8 cellular contexts compared by ENCODE assay signal in the genomic region with DNA sequence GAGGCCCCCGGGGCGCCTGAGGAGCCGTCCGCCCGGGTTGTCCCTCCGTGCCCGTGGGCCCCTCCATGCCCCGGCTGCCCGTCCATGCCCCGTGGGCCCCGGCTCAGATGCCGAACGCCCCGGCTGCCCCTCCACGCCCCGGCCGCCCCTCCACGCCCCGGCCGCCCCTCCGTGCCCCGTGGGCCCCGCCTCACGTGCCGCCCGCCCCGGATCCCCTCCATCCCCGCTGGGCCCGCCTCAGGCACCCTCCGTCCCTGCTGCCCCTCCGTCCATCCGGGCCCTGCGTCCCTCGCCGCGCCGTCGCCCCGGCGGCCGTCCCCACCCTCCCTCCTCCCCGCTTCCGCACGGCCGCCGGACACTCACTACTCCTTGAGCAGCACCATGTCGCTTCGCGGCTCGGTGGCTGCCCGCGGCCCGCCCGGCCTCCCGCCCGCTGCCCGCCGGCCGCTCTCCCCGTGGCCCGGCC. TPM values are rescaled to one million over a fixed set of nuclear protein-coding genes. Genes with fewer than 3 reads are reported as not detected.
DNase-seq lines count a peak whose midpoint lies in the region; ATAC-seq and TF ChIP-seq lines count a peak whose summit lies in the region.

No MANE protein-coding gene starts in this region.

- H3K9me3 ChIP-seq in prostate gland: no peaks in the 10 kb centered on the region

- no peaks in the 10 kb centered on the region for H3K27me3 ChIP-seq in foreskin keratinocyte
- no peaks in the 10 kb centered on the region for H3K27me3 ChIP-seq in prostate gland (replicated peaks; ENCODE audit: insufficient read depth)

- H3K4me1 ChIP-seq in foreskin keratinocyte (no peaks in the 10 kb centered on the region), prostate gland (replicated peaks) (peaks cover 19% of the 10 kb centered on the region)

- H3K27ac ChIP-seq in VCaP (peak overlapping the region; percentile 98), foreskin keratinocyte (peak overlapping the region; percentile 57), prostate gland (peak overlapping the region; percentile 79 to 91)

- H3K36me3 ChIP-seq in prostate gland: no peaks in the 10 kb centered on the region

- WGBS in prostate gland: 1% methylated on average over 61 of the region's 61 CpGs

- DNase-seq in 8988T: peak; percentile 49
- DNase-seq in foreskin keratinocyte: no peak
- DNase-seq in prostate gland (ENCODE audit: low spot score): no peak
- DNase-seq in HCEC 1CT: no peak
- DNase-seq in midbrain (lab: John Stamatoyannopoulos, UW): no peak

- TF ChIP-seq CTCF in VCaP (conservative IDR thresholded peaks at IDR 0.05) (0 out of 2 replicates have a peak, but pooled peaks have one; percentile 1), foreskin keratinocyte (conservative IDR thresholded peaks at IDR 0.05) (no peak), prostate gland (IDR thresholded peaks at IDR 0.05) (no peak)

- ATAC-seq in GM18517 (IDR thresholded peaks at IDR 0.05; ENCODE audit: unreplicated experiment) (peak; percentile 47), HG03066 (IDR thresholded peaks at IDR 0.05; ENCODE audit: low read depth, unreplicated experiment) (peak; percentile 32), foreskin keratinocyte (peak; percentile 43)

- intact Hi-C loops in prostate gland (cut with DNase I): no loop called here

- peak overlapping the region; percentile 89 for H3K4me3 ChIP-seq in prostate gland

- TF ChIP-seq POLR2A in prostate gland (IDR thresholded peaks at IDR 0.05): no peak

RNA-seq across cellular contexts. Expression of gene PITPNA, which starts 0.4 kb away (rescaled TPM):
- total RNA-seq in foreskin keratinocyte: 33.2 and 35.2 TPM in 2 replicates
- polyA plus RNA-seq in foreskin keratinocyte: 49.5 and 50.2 TPM in 2 replicates
- total RNA-seq in prostate gland: 10 to 100 TPM; 51.6 to 57.5 TPM

RNA-seq across cellular contexts. Expression of gene INPP5K, which starts 45.8 kb away (rescaled TPM):
- total RNA-seq in foreskin keratinocyte (15.5 and 17.4 TPM in 2 replicates), prostate gland (10 to 100 TPM; 82.7 to 87.4 TPM)
- 15.0 and 16.6 TPM in 2 replicates for polyA plus RNA-seq in foreskin keratinocyte
